23 cellular contexts compared by ENCODE assay signal in genomic region chr11:72243173-72243566, GRCh38. TPM values are rescaled to one million over a fixed set of nuclear protein-coding genes. Genes with fewer than 3 reads are reported as not detected.
DNase-seq lines count a peak whose midpoint lies in the region; ATAC-seq and TF ChIP-seq lines count a peak whose summit lies in the region.
"Had no signal": no experiment of that assay in that cellular context is flagged by ENCODE, and none has a peak within 500 bp of the region (broad histone marks: within the 10 kb centered on the region; RNA-seq: fewer than 3 reads in every experiment).

No MANE protein-coding gene starts in this region.

- H3K9me3 ChIP-seq in HUES6 (ENCODE audit: control insufficient read depth, insufficient read depth, low read depth, low read length) (no peaks in the 10 kb centered on the region), transverse colon (no peaks in the 10 kb centered on the region)

- H3K36me3 Mint-ChIP-seq in effector memory CD8-positive, alpha-beta T cell (ENCODE audit: insufficient read depth), result peaks cover 7% of the 10 kb centered on the region
- H3K36me3 Mint-ChIP-seq in nephron progenitor cell (ENCODE audit: low read depth), result no peaks in the 10 kb centered on the region

- no peaks in the 10 kb centered on the region for H3K9me3 Mint-ChIP-seq in effector memory CD8-positive, alpha-beta T cell
- H3K9me3 Mint-ChIP-seq in nephron progenitor cell, result peaks cover 14% of the 10 kb centered on the region
- H3K9me3 Mint-ChIP-seq: activated B cell treated with CpG ODN at 0.5 μM for 24 hours had no signal

- peak overlapping the region; percentile 67 for H3K4me3 ChIP-seq in HUES6 (ENCODE audit: low read depth, low read length)
- no peak overlapping the region for H3K4me3 ChIP-seq in transverse colon
- H3K4me3 ChIP-seq: BLaER1 had no signal

- DNase-seq in D341Med (ENCODE audit: low spot score) (peak; percentile 9), nephron progenitor cell (no peak), SHP77 (lab: John Stamatoyannopoulos, UW) (no peak), SW480 (ENCODE audit: low spot score) (no peak), transverse colon (no peak)
- DNase-seq in effector memory CD8-positive, alpha-beta T cell, result no peak
- DNase-seq: activated B cell treated with CpG ODN at 0.5 μM for 24 hours; activated effector memory CD4-positive, alpha-beta T cell treated with Interleukin-2 at 50 U/mL for 16 hours; DMS 273 treated with DMSO at 0.1 percent for 48 hours; hippocampal formation; NCI-H1092; NCI-H526 treated with DMSO at 0.1 percent for 48 hours; Right ventricle myocardium superior; stimulated activated CD4-positive, alpha-beta T cell treated with anti-CD3 and anti-CD28 coated beads, Interleukin-4, amount 100 ng/mL, for 4 hours had no signal

- H3K36me3 ChIP-seq in HUES6 (ENCODE audit: control insufficient read depth, insufficient read depth, low read length), result no peaks in the 10 kb centered on the region; the same call in 1 of the 2 replicates
- H3K36me3 ChIP-seq in transverse colon, result no peaks in the 10 kb centered on the region

- TF ChIP-seq CTCF in nephron progenitor cell (IDR thresholded peaks at IDR 0.05), result no peak
- TF ChIP-seq CTCF in transverse colon (IDR thresholded peaks at IDR 0.05), result no peak

- in situ Hi-C loops in transverse colon (cut with MboI; ENCODE audit: low pct_ligation_motif_present in 1 of 4, low pct_unique_long_range_greater_than_20kb in 1 of 4, low sequenced_read_pairs in 3 of 4), result no loop called here

- TF ChIP-seq EP300 in transverse colon (IDR thresholded peaks at IDR 0.05; ENCODE audit: low read depth), result no peak

- peak overlapping the region; percentile 39 to 44 for H3K4me3 Mint-ChIP-seq in effector memory CD8-positive, alpha-beta T cell
- H3K4me3 Mint-ChIP-seq in nephron progenitor cell, result peak overlapping the region; percentile 75
- H3K4me3 Mint-ChIP-seq: activated B cell treated with CpG ODN at 0.5 μM for 24 hours had no signal

- peaks cover 92% of the 10 kb centered on the region for H3K27me3 ChIP-seq in HUES6 (ENCODE audit: control insufficient read depth, insufficient read depth, low read length)
- H3K27me3 ChIP-seq in transverse colon, result peaks cover 83% of the 10 kb centered on the region

- no peak overlapping the region for H3K27ac Mint-ChIP-seq in effector memory CD8-positive, alpha-beta T cell
- H3K27ac Mint-ChIP-seq in nephron progenitor cell, result no peak overlapping the region
- H3K27ac Mint-ChIP-seq: activated B cell treated with CpG ODN at 0.5 μM for 24 hours had no signal

- no peak overlapping the region for H3K27ac ChIP-seq in HUES6 (ENCODE audit: low read depth, low read length)
- no peak overlapping the region for H3K27ac ChIP-seq in transverse colon
- H3K27ac ChIP-seq: BLaER1, KMS-11, parathyroid adenoma had no signal

- TF ChIP-seq POLR2A in transverse colon (IDR thresholded peaks at IDR 0.05), result no peak

- 40 to 69% methylated on average over 1 to 12 of the region's 12 CpGs for WGBS in transverse colon (ENCODE audit: low coverage in 1 of 2), 2 donors

- no peak for ATAC-seq in effector memory CD8-positive, alpha-beta T cell (replicated peaks)
- ATAC-seq in HG03571 (IDR thresholded peaks at IDR 0.05; ENCODE audit: unreplicated experiment), result no peak

- peaks cover 19 to 22% of the 10 kb centered on the region in 2 donors for H3K4me1 Mint-ChIP-seq in effector memory CD8-positive, alpha-beta T cell (ENCODE audit: low read depth in 2 of 2)
- H3K4me1 Mint-ChIP-seq in nephron progenitor cell, result peaks cover 35% of the 10 kb centered on the region

- intact Hi-C loops in transverse colon (cut with DNase I; ENCODE audit: low total_unique reads), result no loop called here

- H3K4me1 ChIP-seq in HUES6 (ENCODE audit: control insufficient read depth, insufficient read depth, low read length), result peaks cover 31% of the 10 kb centered on the region
- peaks cover 8 to 43% (median 34%) of the 10 kb centered on the region in 4 donors for H3K4me1 ChIP-seq in transverse colon

- no peak overlapping the region for H3K9ac ChIP-seq in HUES6 (ENCODE audit: low read length)
- H3K9ac ChIP-seq: BLaER1, KMS-11, parathyroid adenoma had no signal

- peaks cover 43 to 52% of the 10 kb centered on the region in 2 donors for H3K27me3 Mint-ChIP-seq in effector memory CD8-positive, alpha-beta T cell
- H3K27me3 Mint-ChIP-seq in nephron progenitor cell (ENCODE audit: low read depth, poor library complexity), result peaks cover 53% of the 10 kb centered on the region

RNA-seq across cellular contexts. Expression of gene PHOX2A, which starts 0.8 kb away (rescaled TPM):
- total RNA-seq in transverse colon, result 1 to 10 TPM in 1 of 4 donors, under 1 TPM in 3; 0.41 to 2.6 (median 0.70) TPM
- total RNA-seq: activated B cell treated with CpG ODN at 0.5 μM for 24 hours; activated CD8-positive, alpha-beta memory T cell treated with anti-CD3 and anti-CD28 coated beads for 36 hours; Right ventricle myocardium superior; smooth muscle cell; T-helper 2 cell treated with Interferon-gamma antibody and Interleukin-4, amounts not matched to agents 100 ng/mL and 5 ng/mL, for 36 hours; temporal lobe had no signal

RNA-seq across cellular contexts. Expression of gene INPPL1, which starts 18.6 kb away (rescaled TPM):
- 100 to 1,000 TPM in 2 of 4 donors, 10 to 100 TPM in 2; 92.8 to 388 (median 157) TPM for total RNA-seq in transverse colon

RNA-seq across cellular contexts. Expression of gene FOLR2, which starts 26.6 kb away (rescaled TPM):
- 10 to 100 TPM in 1 of 4 donors, 1 to 10 TPM in 2, not detected in 1; 6.4 to 16.1 (median 8.6) TPM for total RNA-seq in transverse colon
- total RNA-seq: activated CD8-positive, alpha-beta memory T cell treated with anti-CD3 and anti-CD28 coated beads for 36 hours; smooth muscle cell; T-helper 2 cell treated with Interferon-gamma antibody and Interleukin-4, amounts not matched to agents 100 ng/mL and 5 ng/mL, for 36 hours had no signal

RNA-seq across cellular contexts. Expression of gene FOLR1, which starts 51.2 kb away (rescaled TPM):
- not detected for total RNA-seq in transverse colon
- total RNA-seq: activated B cell treated with CpG ODN at 0.5 μM for 24 hours; activated CD8-positive, alpha-beta memory T cell treated with anti-CD3 and anti-CD28 coated beads for 36 hours; T-helper 2 cell treated with Interferon-gamma antibody and Interleukin-4, amounts not matched to agents 100 ng/mL and 5 ng/mL, for 36 hours had no signal
